Comparison of ENCODE assay signal across 14 cellular contexts in genomic region chr12:112664569-112664968, GRCh38.
DNase-seq lines count a peak whose midpoint lies in the region; ATAC-seq, FAIRE-seq and TF ChIP-seq lines count a peak whose summit lies in the region.
"Had no signal": no experiment of that assay in that cellular context is flagged by ENCODE, and none has a peak within 500 bp of the region (broad histone marks: within the 10 kb centered on the region; RNA-seq: fewer than 3 reads in every experiment).

No MANE protein-coding gene starts in this region.

- H3K36me3 ChIP-seq in PC-3 (ENCODE audit: low read depth, low read length) (no peaks in the 10 kb centered on the region), endodermal cell (ENCODE audit: control insufficient read depth, insufficient read depth, low read length) (no peaks in the 10 kb centered on the region)
- H3K36me3 ChIP-seq: ascending aorta had no signal

- CTCF ChIA-PET in PC-3 (lab: Charles Lee), result no interaction called here

- ATAC-seq in stimulated activated naive CD8-positive, alpha-beta T cell treated with anti-CD3 and anti-CD28 coated beads, Interleukin-15, Interleukin-2, amounts not matched to agents 100 U/mL and 50 U/mL, for 24 hours, result no peak
- ATAC-seq in stimulated activated naive CD8-positive, alpha-beta T cell treated with anti-CD3 and anti-CD28 coated beads, Interleukin-15, amount 100 ng/mL, for 72 hours, result no peak
- ATAC-seq in PC-3 (no peak), GM19467 (IDR thresholded peaks at IDR 0.05; ENCODE audit: unreplicated experiment) (no peak)

- no peak overlapping the region for H3K4me3 ChIP-seq in PC-3 (ENCODE audit: low read length)
- H3K4me3 ChIP-seq in endodermal cell (ENCODE audit: low read length), result no peak overlapping the region
- H3K4me3 ChIP-seq: ascending aorta had no signal

- H4K20me1 ChIP-seq in PC-3 (ENCODE audit: low read length), result no peaks in the 10 kb centered on the region

- no peak overlapping the region for H3K27ac ChIP-seq in PC-3 (ENCODE audit: low read length)
- no peak overlapping the region for H3K27ac ChIP-seq in endodermal cell (ENCODE audit: low read depth, low read length)
- H3K27ac ChIP-seq: ascending aorta, epithelial cell of prostate had no signal

- H3K27ac Mint-ChIP-seq in stimulated activated naive CD8-positive, alpha-beta T cell treated with anti-CD3 and anti-CD28 coated beads, Interleukin-15, amount 100 ng/mL, for 72 hours, result no peak overlapping the region
- no peak overlapping the region for H3K27ac Mint-ChIP-seq in endodermal cell
- H3K27ac Mint-ChIP-seq: CD4-positive, alpha-beta T cell; immature natural killer cell had no signal

- H3K27me3 Mint-ChIP-seq in stimulated activated naive CD8-positive, alpha-beta T cell treated with anti-CD3 and anti-CD28 coated beads, Interleukin-15, amount 100 ng/mL, for 72 hours, result peaks cover 48% of the 10 kb centered on the region
- H3K27me3 Mint-ChIP-seq in endodermal cell (ENCODE audit: insufficient read depth), result peaks cover 59% of the 10 kb centered on the region

- no peaks in the 10 kb centered on the region for H3K4me1 Mint-ChIP-seq in stimulated activated naive CD8-positive, alpha-beta T cell treated with anti-CD3 and anti-CD28 coated beads, Interleukin-15, amount 100 ng/mL, for 72 hours
- H3K4me1 Mint-ChIP-seq in endodermal cell, result peaks cover 5% of the 10 kb centered on the region

- H3K9me3 ChIP-seq in PC-3 (ENCODE audit: low read length), result no peaks in the 10 kb centered on the region
- no peaks in the 10 kb centered on the region for H3K9me3 ChIP-seq in endodermal cell (ENCODE audit: control insufficient read depth, low read length)
- H3K9me3 ChIP-seq: ascending aorta had no signal

- 54 to 57% methylated on average over 2 to 7 of the region's 8 CpGs for WGBS in endodermal cell (ENCODE audit: insufficient coverage in 1 of 2, insufficient read length in 1 of 2), 2 experiments

- peak; percentile 7 for DNase-seq in stimulated activated naive CD8-positive, alpha-beta T cell treated with anti-CD3 and anti-CD28 coated beads, Interleukin-15, Interleukin-2, amounts not matched to agents 100 U/mL and 50 U/mL, for 24 hours
- no peak for DNase-seq in stimulated activated naive CD8-positive, alpha-beta T cell treated with anti-CD3 and anti-CD28 coated beads, Interleukin-15, amount 100 ng/mL, for 72 hours
- DNase-seq in PC-3 (peak; percentile 30), endodermal cell (peak; percentile 85), urothelium cell line (ENCODE audit: low spot score) (peak; percentile 53), NCI-H2196 (lab: John Stamatoyannopoulos, UW; ENCODE audit: unreplicated experiment) (no peak), NCI-H226 (no peak)
- DNase-seq: CD4-positive, alpha-beta T cell; NCI-H524 had no signal

- H3K9me3 Mint-ChIP-seq in stimulated activated naive CD8-positive, alpha-beta T cell treated with anti-CD3 and anti-CD28 coated beads, Interleukin-15, amount 100 ng/mL, for 72 hours, result peaks cover 4 to 8% of the 10 kb centered on the region in 2 donors
- H3K9me3 Mint-ChIP-seq in endodermal cell, result no peaks in the 10 kb centered on the region
- H3K9me3 Mint-ChIP-seq: CD4-positive, alpha-beta T cell had no signal

- no TSS peak for BruUV-seq in PC-3 (replicated peaks; lab: Mats Ljungman, UMichigan)

- H3K9ac ChIP-seq in PC-3 (ENCODE audit: low read length), result no peak overlapping the region
- no peak overlapping the region for H3K9ac ChIP-seq in endodermal cell (ENCODE audit: extremely low read depth, low read length, poor library complexity, severe bottlenecking)

- H2AFZ ChIP-seq in PC-3 (ENCODE audit: low read length), result no peak overlapping the region

- no peak for FAIRE-seq in urothelium cell line (lab: Jason Lieb, UNC)
- FAIRE-seq: GM12892 had no signal

- POLR2A ChIA-PET in PC-3 (lab: Charles Lee; ENCODE audit: unreplicated experiment), result interaction anchor here (0.6 kb wide), 1 partner anchor 54 kb away, joined by 4 read pairs; no protein-coding TSS in a partner anchor

- TF ChIP-seq CTCF in PC-3 (conservative IDR thresholded peaks at IDR 0.05; ENCODE audit: low read depth, low read length) (no peak), endodermal cell (conservative IDR thresholded peaks at IDR 0.05) (no peak)

- H3K4me1 ChIP-seq in PC-3 (ENCODE audit: insufficient read depth, low read length) (no peaks in the 10 kb centered on the region), endodermal cell (ENCODE audit: control insufficient read depth, insufficient read depth, low read length) (no peaks in the 10 kb centered on the region)
- H3K4me1 ChIP-seq: ascending aorta had no signal

- H3K27me3 ChIP-seq in PC-3 (ENCODE audit: low read length), result peaks cover 14% of the 10 kb centered on the region; the same call in 1 of the 2 replicates
- peaks cover 45% of the 10 kb centered on the region for H3K27me3 ChIP-seq in endodermal cell (ENCODE audit: control insufficient read depth, insufficient read depth, low read length, poor library complexity, severe bottlenecking)
- H3K27me3 ChIP-seq: ascending aorta had no signal

- no peaks in the 10 kb centered on the region for H3K9me2 ChIP-seq in PC-3 (replicated peaks; ENCODE audit: low read length)

- no peak overlapping the region for H3K4me3 Mint-ChIP-seq in stimulated activated naive CD8-positive, alpha-beta T cell treated with anti-CD3 and anti-CD28 coated beads, Interleukin-15, amount 100 ng/mL, for 72 hours
- H3K4me3 Mint-ChIP-seq in endodermal cell, result no peak overlapping the region
- H3K4me3 Mint-ChIP-seq: CD4-positive, alpha-beta T cell had no signal

- no peaks in the 10 kb centered on the region for H3K36me3 Mint-ChIP-seq in endodermal cell (ENCODE audit: low read depth)
- H3K36me3 Mint-ChIP-seq: immature natural killer cell had no signal

- H3K4me2 ChIP-seq in PC-3 (ENCODE audit: low read length), result no peak overlapping the region

- H3F3A ChIP-seq in PC-3 (ENCODE audit: low read length, unreplicated experiment), result no peaks in the 10 kb centered on the region

- intact Hi-C loops in PC-3 (cut with micrococcal nuclease), result no loop called here

- no peaks in the 10 kb centered on the region for H3K79me2 ChIP-seq in PC-3 (ENCODE audit: low read length)

Comparison
In these comparisons a context has a peak if more than half of its experiments do, and no peak if none do; other contexts are left out.
1. DNase-seq: peak in stimulated activated naive CD8-positive, alpha-beta T cell treated with anti-CD3 and anti-CD28 coated beads, Interleukin-15, Interleukin-2, amounts not matched to agents 100 U/mL and 50 U/mL, for 24 hours (single experiment), PC-3 (single experiment), endodermal cell (single experiment) and urothelium cell line (single experiment); none in stimulated activated naive CD8-positive, alpha-beta T cell treated with anti-CD3 and anti-CD28 coated beads, Interleukin-15, amount 100 ng/mL, for 72 hours (0 of 2), NCI-H2196 (single experiment) and NCI-H226 (single experiment).